In the genomic region with DNA sequence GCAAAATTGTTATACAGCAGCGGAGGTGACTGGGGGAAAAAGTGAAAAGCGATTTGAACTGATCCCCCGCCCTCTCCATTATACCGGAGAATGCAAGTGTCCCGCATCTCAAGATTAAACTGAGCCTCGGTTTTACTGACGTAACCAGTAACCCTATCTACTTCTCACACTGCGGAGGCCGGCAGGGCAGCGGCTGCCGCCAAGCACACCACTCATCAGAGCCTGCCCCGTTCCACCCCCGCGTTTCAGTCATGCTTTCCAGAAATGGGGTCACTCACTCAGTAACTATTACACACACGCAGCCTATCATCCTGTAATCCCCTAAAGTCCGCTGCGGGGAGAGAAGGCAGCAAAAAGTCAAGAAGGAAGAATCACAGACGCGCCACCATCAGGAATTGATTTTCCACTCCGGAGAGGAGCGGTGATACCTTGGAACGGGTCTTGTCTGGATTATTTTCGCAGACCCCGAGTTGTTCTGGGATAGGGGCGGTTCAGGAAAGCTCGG, we compare ENCODE assay signal across 8 cellular contexts. TPM values are rescaled to one million over a fixed set of nuclear protein-coding genes. Genes with fewer than 3 reads are reported as not detected.
DNase-seq lines count a peak whose midpoint lies in the region; ATAC-seq and TF ChIP-seq lines count a peak whose summit lies in the region.

No MANE protein-coding gene starts in this region.

- DNase-seq in cardiac fibroblast (ENCODE audit: low read depth in 2 of 2) (peak; percentile 74 to 83), kidney epithelial cell (ENCODE audit: low read depth) (peak; percentile 14), COLO829 (ENCODE audit: low spot score) (no peak)
- peak; percentile 33 to 50 for DNase-seq in stimulated activated CD4-positive, alpha-beta T cell treated with anti-CD3 and anti-CD28 coated beads, Interleukin-1b, Interleukin-23, amount 100 ng/mL, for 4 hours (ENCODE audit: low read depth in 2 of 2)

- no peaks in the 10 kb centered on the region; the same call in 1 of the 2 replicates for H4K20me1 ChIP-seq in DOHH2 (ENCODE audit: control insufficient read depth, insufficient read depth, low read depth, low read length)
- peaks cover 53% of the 10 kb centered on the region for H4K20me1 ChIP-seq in Loucy (ENCODE audit: insufficient read depth, low read length, poor library complexity, severe bottlenecking)

- H3K9me2 ChIP-seq in DOHH2 (replicated peaks; ENCODE audit: control insufficient read depth, low read length): no peaks in the 10 kb centered on the region
- H3K9me2 ChIP-seq in Loucy (replicated peaks; ENCODE audit: low read depth, low read length): no peaks in the 10 kb centered on the region

- H3K9ac ChIP-seq in Loucy (ENCODE audit: low read depth, low read length, poor library complexity, severe bottlenecking): peak overlapping the region; percentile 89

- H3K27ac ChIP-seq in DOHH2 (ENCODE audit: low read depth, low read length): no peak overlapping the region
- peak overlapping the region; percentile 80 for H3K27ac ChIP-seq in VCaP

- peak; percentile 36 for ATAC-seq in GM21723 (IDR thresholded peaks at IDR 0.05; ENCODE audit: unreplicated experiment)

- H3K4me2 ChIP-seq in DOHH2 (ENCODE audit: low read length): peak overlapping the region; percentile 75
- peak overlapping the region; percentile 96 for H3K4me2 ChIP-seq in Loucy (ENCODE audit: low read depth, low read length, poor library complexity, severe bottlenecking)

- H3K27me3 ChIP-seq in DOHH2 (ENCODE audit: control insufficient read depth, low read length) (peaks cover 7% of the 10 kb centered on the region; the same call in 1 of the 2 replicates), Loucy (ENCODE audit: insufficient read depth, low read length, poor library complexity, severe bottlenecking) (no peaks in the 10 kb centered on the region), kidney epithelial cell (ENCODE audit: control insufficient read depth, insufficient read depth, low read length) (no peaks in the 10 kb centered on the region)

- peaks cover 22% of the 10 kb centered on the region for H3K4me1 ChIP-seq in DOHH2 (ENCODE audit: control insufficient read depth, low read length)
- peaks cover 20% of the 10 kb centered on the region for H3K4me1 ChIP-seq in Loucy (ENCODE audit: insufficient read depth, low read length, poor library complexity, severe bottlenecking)

- no peaks in the 10 kb centered on the region for H3K36me3 ChIP-seq in DOHH2 (ENCODE audit: control insufficient read depth, low read length)
- H3K36me3 ChIP-seq in Loucy (ENCODE audit: insufficient read depth, low read length): no peaks in the 10 kb centered on the region
- H3K36me3 ChIP-seq in kidney epithelial cell (ENCODE audit: control insufficient read depth, insufficient read depth, low read length): no peaks in the 10 kb centered on the region

- H2AFZ ChIP-seq in Loucy (ENCODE audit: low read length): no peak overlapping the region

- peaks cover 58% of the 10 kb centered on the region for H3K79me2 ChIP-seq in DOHH2 (ENCODE audit: control insufficient read depth, low read length)
- H3K79me2 ChIP-seq in Loucy (ENCODE audit: insufficient read depth, low read length): peaks cover 61% of the 10 kb centered on the region

- H3K9me3 ChIP-seq in DOHH2 (ENCODE audit: control insufficient read depth, insufficient read depth, low read length) (no peaks in the 10 kb centered on the region), Loucy (ENCODE audit: insufficient read depth, low read depth, low read length) (no peaks in the 10 kb centered on the region)

- H3F3A ChIP-seq in DOHH2 (ENCODE audit: control insufficient read depth, insufficient read depth): no peaks in the 10 kb centered on the region
- H3F3A ChIP-seq in Loucy (ENCODE audit: low read depth): no peaks in the 10 kb centered on the region

- H3K4me3 ChIP-seq in DOHH2 (ENCODE audit: low read length) (peak overlapping the region; percentile 89), Loucy (ENCODE audit: low read length, poor library complexity, severe bottlenecking) (peak overlapping the region; percentile 86), cardiac fibroblast (replicated peaks in 1 of 2; ENCODE audit: low read depth in 2 of 2, low read length in 2 of 2) (peak overlapping the region; percentile 67 to 71), kidney epithelial cell (ENCODE audit: low read depth, low read length) (peak overlapping the region; percentile 59)

- TF ChIP-seq CTCF in DOHH2 (IDR thresholded peaks at IDR 0.05; ENCODE audit: low read depth, low read length, poor library complexity, severe bottlenecking): no peak
- TF ChIP-seq CTCF in Loucy (conservative IDR thresholded peaks at IDR 0.05; ENCODE audit: low read length): no peak
- no peak for TF ChIP-seq CTCF in VCaP (conservative IDR thresholded peaks at IDR 0.05)
- no peak for TF ChIP-seq CTCF in cardiac fibroblast (IDR thresholded peaks at IDR 0.05; ENCODE audit: low read depth, low read length)
- TF ChIP-seq CTCF in kidney epithelial cell (IDR thresholded peaks at IDR 0.05; ENCODE audit: insufficient read depth, low read length, poor library complexity, severe bottlenecking): no peak

RNA-seq across cellular contexts. Expression of gene RPS6KA3, which starts 1.4 kb away (rescaled TPM):
- 25.3 and 26.6 TPM in 2 replicates for total RNA-seq in kidney epithelial cell
